22 cellular contexts compared by ENCODE assay signal in the genomic region with DNA sequence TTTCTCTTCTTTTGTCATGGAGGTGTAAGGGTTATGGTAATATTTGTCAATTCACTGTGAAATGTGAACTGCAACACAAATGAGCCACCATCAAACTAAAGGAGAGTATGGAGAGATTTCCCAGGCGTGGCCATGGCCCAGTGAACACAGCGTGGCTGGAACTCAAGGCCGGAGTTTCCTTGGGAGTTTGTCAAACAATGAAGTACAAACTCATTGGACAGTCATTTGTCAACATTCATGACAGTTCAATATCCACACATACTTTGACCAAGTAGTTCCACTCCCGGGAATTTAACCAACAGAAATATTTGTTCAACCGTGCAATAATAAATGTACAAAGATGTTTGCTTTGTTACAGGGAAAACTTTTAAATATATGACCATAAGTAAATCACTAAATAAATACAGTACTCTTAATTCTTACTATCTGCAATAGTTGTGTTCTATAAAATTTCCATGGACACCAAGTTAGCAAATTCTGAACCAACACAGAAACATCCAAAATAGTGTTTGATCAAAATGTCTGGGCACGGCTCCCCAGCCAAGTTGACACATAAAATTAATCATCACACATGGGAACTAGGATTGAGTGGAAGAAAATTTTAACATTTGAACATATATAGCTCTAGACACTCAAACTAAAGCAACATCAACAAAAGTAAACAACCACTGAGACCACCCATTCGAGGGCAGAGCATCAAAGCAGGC.
"Had no signal": no experiment of that assay in that cellular context is flagged by ENCODE, and none has a peak within 500 bp of the region (broad histone marks: within the 10 kb centered on the region; RNA-seq: fewer than 3 reads in every experiment).

No MANE protein-coding gene starts in this region.

- H3K36me3 Mint-ChIP-seq: natural killer cell had no signal

- H3K27me3 ChIP-seq: breast epithelium, neutrophil, tibial nerve, uterus had no signal

- H3K27me3 Mint-ChIP-seq: activated CD4-positive, alpha-beta T cell treated with anti-CD3 and anti-CD28 coated beads, Interleukin-2, amount 10 ng/mL, durations not matched to agents 24 days and 14 days; dendritic cell treated with granulocyte-macrophage colony-stimulating factor and Interleukin-4, amounts not matched to agents 40 ng/mL and 50 ng/mL, for 4 days had no signal

- H3K4me1 ChIP-seq: breast epithelium, tibial nerve, uterus had no signal

- H3K4me3 Mint-ChIP-seq: activated CD4-positive, alpha-beta T cell treated with anti-CD3 and anti-CD28 coated beads, Interleukin-2, amount 10 ng/mL, durations not matched to agents 24 days and 14 days; activated T-cell treated with anti-CD3 and anti-CD28 coated beads, Interleukin-2, amount 50 U/mL, for 4 hours; dendritic cell treated with granulocyte-macrophage colony-stimulating factor and Interleukin-4, amounts not matched to agents 40 ng/mL and 50 ng/mL, for 4 days; effector memory CD8-positive, alpha-beta T cell; natural killer cell; stimulated activated naive CD8-positive, alpha-beta T cell treated with anti-CD3 and anti-CD28 coated beads, Interleukin-15, Interleukin-2, amounts not matched to agents 100 ng/mL and 50 ng/mL, for 24 hours had no signal

- DNase-seq: activated CD4-positive, alpha-beta T cell treated with anti-CD3 and anti-CD28 coated beads, Interleukin-2, amount 10 ng/mL, durations not matched to agents 24 days and 14 days; activated CD8-positive, alpha-beta memory T cell treated with anti-CD3 and anti-CD28 coated beads, Interleukin-2, amount 50 U/mL, for 4 hours; activated effector memory CD4-positive, alpha-beta T cell treated with anti-CD3 and anti-CD28 coated beads, Interleukin-2, amount 50 U/mL, for 16 hours; activated naive CD4-positive, alpha-beta T cell treated with anti-CD3 and anti-CD28 coated beads, Interleukin-2, amount 50 U/mL, for 16 hours; activated T-cell treated with anti-CD3 and anti-CD28 coated beads, Interleukin-2, amount 50 U/mL, for 4 hours; aorta; cerebellar nuclear complex; effector memory CD8-positive, alpha-beta T cell; foreskin fibroblast; mesendoderm; natural killer cell; retina; stimulated activated CD4-positive, alpha-beta T cell treated with anti-CD3 and anti-CD28 coated beads, Interleukin-12 subunit alpha, Interleukin-12 subunit beta, amount 100 ng/mL, for 4 hours; stimulated activated CD4-positive, alpha-beta T cell treated with anti-CD3 and anti-CD28 coated beads, Interleukin-1b, Interleukin-23, amount 100 ng/mL, for 48 hours; T1000; uterus had no signal

- H3K36me3 ChIP-seq: breast epithelium, neutrophil, tibial nerve, uterus had no signal

- H3K27ac Mint-ChIP-seq: activated CD4-positive, alpha-beta T cell treated with anti-CD3 and anti-CD28 coated beads, Interleukin-2, amount 10 ng/mL, durations not matched to agents 24 days and 14 days; dendritic cell treated with granulocyte-macrophage colony-stimulating factor and Interleukin-4, amounts not matched to agents 40 ng/mL and 50 ng/mL, for 4 days; effector memory CD8-positive, alpha-beta T cell; natural killer cell; stimulated activated naive CD8-positive, alpha-beta T cell treated with anti-CD3 and anti-CD28 coated beads, Interleukin-15, Interleukin-2, amounts not matched to agents 100 ng/mL and 50 ng/mL, for 24 hours had no signal

- FAIRE-seq: keratinocyte had no signal

- H3K9me3 ChIP-seq: breast epithelium, neutrophil, tibial nerve, uterus had no signal

- H3K9me3 Mint-ChIP-seq: activated T-cell treated with anti-CD3 and anti-CD28 coated beads, Interleukin-2, amount 50 U/mL, for 4 hours; dendritic cell treated with granulocyte-macrophage colony-stimulating factor and Interleukin-4, amounts not matched to agents 40 ng/mL and 50 ng/mL, for 4 days; effector memory CD8-positive, alpha-beta T cell; natural killer cell; stimulated activated naive CD8-positive, alpha-beta T cell treated with anti-CD3 and anti-CD28 coated beads, Interleukin-15, Interleukin-2, amounts not matched to agents 100 ng/mL and 50 ng/mL, for 24 hours had no signal

- H3K4me3 ChIP-seq: breast epithelium, tibial nerve, uterus had no signal

- H3K27ac ChIP-seq: breast epithelium, neutrophil, tibial nerve had no signal

- ATAC-seq: activated T-cell treated with anti-CD3 and anti-CD28 coated beads, Interleukin-2, amount 50 U/mL, for 4 hours; effector memory CD8-positive, alpha-beta T cell; natural killer cell had no signal

- H3K4me1 Mint-ChIP-seq: activated CD4-positive, alpha-beta T cell treated with anti-CD3 and anti-CD28 coated beads, Interleukin-2, amount 10 ng/mL, durations not matched to agents 24 days and 14 days; natural killer cell had no signal
